Comparison of ENCODE assay signal across 29 cellular contexts in genomic region chr13:44146162-44146561, GRCh38.
"Had no signal": no experiment of that assay in that cellular context is flagged by ENCODE, and none has a peak within 500 bp of the region (broad histone marks: within the 10 kb centered on the region; RNA-seq: fewer than 3 reads in every experiment).

No MANE protein-coding gene starts in this region.

- H2AFZ ChIP-seq: hepatocyte had no signal

- H3K27me3 Mint-ChIP-seq: central memory CD8-positive, alpha-beta T cell had no signal

- H3K36me3 ChIP-seq: breast epithelium, gastrocnemius medialis, neutrophil, right lobe of liver, transverse colon had no signal

- H3K79me2 ChIP-seq: hepatocyte had no signal

- FAIRE-seq: endometrium had no signal

- H3K27ac Mint-ChIP-seq: activated CD4-positive, alpha-beta T cell treated with anti-CD3 and anti-CD28 coated beads for 36 hours; activated CD8-positive, alpha-beta memory T cell treated with anti-CD3 and anti-CD28 coated beads, Interleukin-2, amount 10 ng/mL, durations not matched to agents 7 days and 5 days; activated CD8-positive, alpha-beta T cell treated with anti-CD3 and anti-CD28 coated beads, Interleukin-2, amount 10 ng/mL, durations not matched to agents 7 days and 5 days; activated naive CD4-positive, alpha-beta T cell treated with anti-CD3 and anti-CD28 coated beads, Interleukin-2, amount 50 U/mL, for 72 hours; dendritic cell treated with granulocyte-macrophage colony-stimulating factor and Interleukin-4, amounts not matched to agents 40 ng/mL and 50 ng/mL, for 4 days; nephron progenitor cell; progenitor cell of endocrine pancreas had no signal

- H3K9me3 Mint-ChIP-seq: activated naive CD4-positive, alpha-beta T cell treated with anti-CD3 and anti-CD28 coated beads, Interleukin-2, amount 50 U/mL, for 72 hours; central memory CD8-positive, alpha-beta T cell; nephron progenitor cell had no signal

- H3K4me2 ChIP-seq: hepatocyte had no signal

- H3K27me3 ChIP-seq: breast epithelium, gastrocnemius medialis, hepatocyte, neutrophil, right lobe of liver, testis, transverse colon had no signal

- H3K9me3 ChIP-seq: breast epithelium, gastrocnemius medialis, neutrophil, right lobe of liver, testis, transverse colon had no signal

- H3K4me3 Mint-ChIP-seq: activated CD4-positive, alpha-beta T cell treated with anti-CD3 and anti-CD28 coated beads for 36 hours; activated CD8-positive, alpha-beta memory T cell treated with anti-CD3 and anti-CD28 coated beads, Interleukin-2, amount 10 ng/mL, durations not matched to agents 7 days and 5 days; activated CD8-positive, alpha-beta T cell treated with anti-CD3 and anti-CD28 coated beads, Interleukin-2, amount 10 ng/mL, durations not matched to agents 7 days and 5 days; central memory CD8-positive, alpha-beta T cell; dendritic cell treated with granulocyte-macrophage colony-stimulating factor and Interleukin-4, amounts not matched to agents 40 ng/mL and 50 ng/mL, for 4 days; nephron progenitor cell had no signal

- H3K36me3 Mint-ChIP-seq: activated CD8-positive, alpha-beta memory T cell treated with anti-CD3 and anti-CD28 coated beads, Interleukin-2, amount 10 ng/mL, durations not matched to agents 7 days and 5 days had no signal

- H3K4me3 ChIP-seq: breast epithelium, gastrocnemius medialis, hepatocyte, right lobe of liver, skin epidermis, testis, transverse colon had no signal

- H3K27ac ChIP-seq: breast epithelium, epithelial cell of prostate, gastrocnemius medialis, hepatocyte, neutrophil, right lobe of liver, skin epidermis, testis, transverse colon had no signal

- DNase-seq: activated CD4-positive, alpha-beta T cell treated with anti-CD3 and anti-CD28 coated beads for 36 hours; activated CD4-positive, CD25-positive, alpha-beta regulatory T cell; activated CD8-positive, alpha-beta memory T cell treated with anti-CD3 and anti-CD28 coated beads, Interleukin-2, amount 10 ng/mL, durations not matched to agents 7 days and 5 days; activated CD8-positive, alpha-beta T cell treated with anti-CD3 and anti-CD28 coated beads, Interleukin-2, amount 10 ng/mL, durations not matched to agents 7 days and 5 days; activated naive CD4-positive, alpha-beta T cell; activated T-cell treated with anti-CD3 and anti-CD28 coated beads, Interleukin-2, amount 50 U/mL, for 48 hours; effector CD4-positive, alpha-beta T cell; gastrocnemius medialis; islet precursor cell; left cardiac atrium; left ventricle myocardium superior; mammary epithelial cell; nephron progenitor cell; right lobe of liver; stimulated activated CD4-positive, alpha-beta T cell treated with anti-CD3 and anti-CD28 coated beads, Interleukin-12 subunit alpha, Interleukin-12 subunit beta, amount 100 ng/mL, for 4 hours; stimulated activated CD4-positive, alpha-beta T cell treated with anti-CD3 and anti-CD28 coated beads, Interleukin-4, amount 100 ng/mL, for 1 hour; stimulated activated naive CD8-positive, alpha-beta T cell treated with anti-CD3 and anti-CD28 coated beads, Interleukin-15, Interleukin-2, amounts not matched to agents 100 U/mL and 50 U/mL, for 24 hours; testis; transverse colon had no signal

- ATAC-seq: activated CD4-positive, alpha-beta T cell treated with anti-CD3 and anti-CD28 coated beads for 36 hours; activated CD8-positive, alpha-beta memory T cell treated with anti-CD3 and anti-CD28 coated beads, Interleukin-2, amount 10 ng/mL, durations not matched to agents 7 days and 5 days; activated CD8-positive, alpha-beta T cell treated with anti-CD3 and anti-CD28 coated beads, Interleukin-2, amount 10 ng/mL, durations not matched to agents 7 days and 5 days; activated naive CD4-positive, alpha-beta T cell treated with anti-CD3 and anti-CD28 coated beads, Interleukin-2, amount 50 U/mL, for 72 hours; gastrocnemius medialis; left cardiac atrium; left ventricle myocardium superior; right lobe of liver; stimulated activated naive CD8-positive, alpha-beta T cell treated with anti-CD3 and anti-CD28 coated beads, Interleukin-15, Interleukin-2, amounts not matched to agents 100 U/mL and 50 U/mL, for 24 hours had no signal
